In the genomic region with DNA sequence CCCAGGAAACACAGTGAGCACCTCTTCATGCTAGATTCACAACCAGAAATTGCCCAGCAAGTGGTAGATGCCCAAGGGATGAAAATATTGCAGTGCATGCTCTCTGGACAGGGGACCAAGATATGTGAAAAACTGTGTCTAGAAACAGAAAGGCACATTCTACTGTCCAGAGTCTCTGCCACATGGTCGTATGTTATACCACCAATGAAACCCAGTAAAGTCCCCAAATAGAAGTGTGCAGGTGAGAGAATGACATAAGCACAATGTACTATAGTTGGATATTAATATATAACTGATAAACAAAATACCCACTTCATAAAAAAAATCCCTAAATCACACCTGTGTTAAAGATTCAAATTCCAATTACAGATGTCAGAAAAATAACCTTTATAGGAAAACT, we compare ENCODE assay signal across 23 cellular contexts. TPM values are rescaled to one million over a fixed set of nuclear protein-coding genes. Genes with fewer than 3 reads are reported as not detected.
A peak's percentile ranks its signal among the peaks of the same experiment; 100 is the strongest.
DNase-seq lines count a peak whose midpoint lies in the region; ATAC-seq, FAIRE-seq and TF ChIP-seq lines count a peak whose summit lies in the region.
"Had no signal": no experiment of that assay in that cellular context is flagged by ENCODE, and none has a peak within 500 bp of the region (broad histone marks: within the 10 kb centered on the region; RNA-seq: fewer than 3 reads in every experiment).

No MANE protein-coding gene starts in this region.

- no peak overlapping the region for H3K27ac Mint-ChIP-seq in activated naive CD4-positive, alpha-beta T cell treated with anti-CD3 and anti-CD28 coated beads, Interleukin-2, amount 10 ng/mL, durations not matched to agents 7 days and 5 days
- no peak overlapping the region for H3K27ac Mint-ChIP-seq in activated naive CD4-positive, alpha-beta T cell treated with anti-CD3 and anti-CD28 coated beads, Interleukin-2, amount 50 U/mL, for 72 hours
- H3K27ac Mint-ChIP-seq: CD8-positive, alpha-beta T cell had no signal

- no peaks in the 10 kb centered on the region for H3K4me1 Mint-ChIP-seq in activated naive CD4-positive, alpha-beta T cell treated with anti-CD3 and anti-CD28 coated beads, Interleukin-2, amount 10 ng/mL, durations not matched to agents 7 days and 5 days

- H3K27ac ChIP-seq in GM12878 (ENCODE audit: control insufficient read depth, insufficient read depth): no peak overlapping the region
- H3K27ac ChIP-seq: 22Rv1, GM23248, KMS-11 had no signal

- TF ChIP-seq RAD21 in GM12878 (IDR thresholded peaks at IDR 0.05; ENCODE audit: insufficient read depth, low read depth, low read length): no peak

- 0% methylated on average over 1 of the region's 1 CpG for WGBS in GM12878 (ENCODE audit: insufficient coverage, insufficient replicate concordance, low lambda C conversion rate, missing lambda C conversion rate)

- no peak for TF ChIP-seq POLR2A in GM12878 (IDR thresholded peaks at IDR 0.05; ENCODE audit: low read depth, low read length)

- no peaks in the 10 kb centered on the region for H3K36me3 ChIP-seq in GM12878 (ENCODE audit: control insufficient read depth in 2 of 2, insufficient read depth in 2 of 2, low read length in 1 of 2)

- no peak overlapping the region for H3K4me3 ChIP-seq in GM12878
- H3K4me3 ChIP-seq: GM23248 had no signal

- no peak overlapping the region for H3K9ac ChIP-seq in GM12878 (ENCODE audit: control insufficient read depth, insufficient read depth, low read length)
- H3K9ac ChIP-seq: GM23248, KMS-11, SK-N-SH had no signal

- intact Hi-C loops in GM12878 (cut with micrococcal nuclease; ENCODE audit: unreplicated experiment) (no loop called here), Right ventricle myocardium inferior (cut with DNase I) (no loop called here)

- TF ChIP-seq EP300 in GM12878 (IDR thresholded peaks at IDR 0.05; ENCODE audit: borderline replicate concordance in 1 of 2, control insufficient read depth in 1 of 2, low read depth in 2 of 2, low read length in 2 of 2): no peak

- TF ChIP-seq CTCF in GM12878 (IDR thresholded peaks at IDR 0.05 in 2 of 3, conservative IDR thresholded peaks at IDR 0.05 in 1 of 3; ENCODE audit: control insufficient read depth in 2 of 3, extremely low read depth in 1 of 3, insufficient read depth in 1 of 3, low read depth in 3 of 3, low read length in 3 of 3): no peak

- H2AFZ ChIP-seq in GM12878 (ENCODE audit: control insufficient read depth, low read depth, low read length): no peak overlapping the region
- H2AFZ ChIP-seq: GM23248 had no signal

- CTCF ChIA-PET in activated naive CD4-positive, alpha-beta T cell treated with anti-CD3 and anti-CD28 coated beads, Interleukin-2, amount 10 ng/mL, durations not matched to agents 7 days and 5 days (lab: Charles Lee): interaction anchor here (1.0 to 1.1 kb wide), 3 partner anchors 13 to 80 kb away, joined by 3 to 4 read pairs (median 4); no protein-coding TSS in a partner anchor
- CTCF ChIA-PET in GM12878 (lab: Yijun Ruan, JAX): interaction anchor here (0.8 to 5.9 kb wide), 4 partner anchors 18 to 112 kb away, joined by 3 to 43 read pairs (median 16); no protein-coding TSS in a partner anchor

- peaks cover 63% of the 10 kb centered on the region for H3K27me3 Mint-ChIP-seq in activated naive CD4-positive, alpha-beta T cell treated with anti-CD3 and anti-CD28 coated beads, Interleukin-2, amount 10 ng/mL, durations not matched to agents 7 days and 5 days

- no peaks in the 10 kb centered on the region for H3K9me3 ChIP-seq in GM12878 (replicated peaks; ENCODE audit: control insufficient read depth, insufficient read depth, low read length)
- H3K9me3 ChIP-seq: SK-N-SH had no signal

- H3K36me3 Mint-ChIP-seq in activated naive CD4-positive, alpha-beta T cell treated with anti-CD3 and anti-CD28 coated beads, Interleukin-2, amount 10 ng/mL, durations not matched to agents 7 days and 5 days: no peaks in the 10 kb centered on the region
- H3K36me3 Mint-ChIP-seq in activated naive CD4-positive, alpha-beta T cell treated with anti-CD3 and anti-CD28 coated beads, Interleukin-2, amount 50 U/mL, for 72 hours: no peaks in the 10 kb centered on the region
- H3K36me3 Mint-ChIP-seq: CD8-positive, alpha-beta T cell had no signal

- no peaks in the 10 kb centered on the region for H4K20me1 ChIP-seq in GM12878 (ENCODE audit: control insufficient read depth, insufficient read depth)

- POLR2A ChIA-PET in GM12878 (lab: Charles Lee): interaction anchor here (0.7 to 1.4 kb wide), 3 partner anchors 10 to 143 kb away, joined by 3 to 4 read pairs (median 3); no protein-coding TSS in a partner anchor

- H3K4me3 Mint-ChIP-seq in activated naive CD4-positive, alpha-beta T cell treated with anti-CD3 and anti-CD28 coated beads, Interleukin-2, amount 10 ng/mL, durations not matched to agents 7 days and 5 days: no peak overlapping the region
- H3K4me3 Mint-ChIP-seq: CD8-positive, alpha-beta T cell had no signal

- BruUV-seq in GM12878 (replicated peaks; lab: Mats Ljungman, UMichigan): no TSS peak

- peaks cover 8% of the 10 kb centered on the region for H3K4me1 ChIP-seq in GM12878 (ENCODE audit: control insufficient read depth, insufficient read depth, low read length)

- FAIRE-seq in GM12878 (lab: Jason Lieb, UNC): no peak
- FAIRE-seq: G401.6, HepG2 had no signal

- H3K27me3 ChIP-seq in GM12878 (replicated peaks in 1 of 2; ENCODE audit: control insufficient read depth in 2 of 2, insufficient read depth in 2 of 2, low read length in 1 of 2): peaks cover 0 to 3% of the 10 kb centered on the region in 2 experiments; a peak in 1 of 4 replicates

- SMC1A ChIA-PET in GM12878 (lab: Charles Lee; ENCODE audit: uncharacterized antibody, unreplicated experiment): interaction anchor here (1.0 to 3.3 kb wide), 6 partner anchors 13 to 35 kb away, joined by 3 to 17 read pairs (median 4); no protein-coding TSS in a partner anchor

- RAD21 ChIA-PET in GM12878 (lab: Charles Lee; ENCODE audit: unreplicated experiment): interaction anchor here (0.8 to 1.6 kb wide), 2 partner anchors 19 to 32 kb away, joined by 4 to 11 read pairs; no protein-coding TSS in a partner anchor

- no peaks in the 10 kb centered on the region for H3K79me2 ChIP-seq in GM12878 (ENCODE audit: control insufficient read depth, insufficient read depth, low read length)

- H3K4me2 ChIP-seq in GM12878 (ENCODE audit: control insufficient read depth, insufficient read depth): no peak overlapping the region
- H3K4me2 ChIP-seq: KMS-11, SK-N-SH had no signal

- H3K9me3 Mint-ChIP-seq in activated naive CD4-positive, alpha-beta T cell treated with anti-CD3 and anti-CD28 coated beads, Interleukin-2, amount 10 ng/mL, durations not matched to agents 7 days and 5 days: no peaks in the 10 kb centered on the region
- H3K9me3 Mint-ChIP-seq in activated naive CD4-positive, alpha-beta T cell treated with anti-CD3 and anti-CD28 coated beads, Interleukin-2, amount 50 U/mL, for 72 hours: no peaks in the 10 kb centered on the region
- H3K9me3 Mint-ChIP-seq: CD8-positive, alpha-beta T cell had no signal

- in situ Hi-C loops in GM12878 (cut with MboI): loop anchor here (25.0 kb wide), 1 partner anchor 139 kb away; a partner anchor contains a TSS

- ATAC-seq in activated naive CD4-positive, alpha-beta T cell treated with anti-CD3 and anti-CD28 coated beads, Interleukin-2, amount 50 U/mL, for 72 hours: no peak
- ATAC-seq in HG02759 (IDR thresholded peaks at IDR 0.05; ENCODE audit: unreplicated experiment) (peak; percentile 29), GM12878 (peak; percentile 28), HG02840 (IDR thresholded peaks at IDR 0.05; ENCODE audit: low FRiP score, unreplicated experiment) (no peak), Right ventricle myocardium inferior (no peak)
- ATAC-seq: CD8-positive, alpha-beta T cell; HCT116; HepG2; Panc1 had no signal

- peak; percentile 11 for DNase-seq in activated naive CD4-positive, alpha-beta T cell treated with anti-CD3 and anti-CD28 coated beads, Interleukin-2, amount 10 ng/mL, durations not matched to agents 7 days and 5 days
- no peak for DNase-seq in activated naive CD4-positive, alpha-beta T cell treated with anti-CD3 and anti-CD28 coated beads, Interleukin-2, amount 50 U/mL, for 72 hours (ENCODE audit: low spot score in 2 of 2)
- DNase-seq in GM12878 (ENCODE audit: low read depth, low spot score) (no peak), NCI-H2029 (lab: John Stamatoyannopoulos, UW) (no peak), MV-4-11 (lab: John Stamatoyannopoulos, UW) (no peak), Right ventricle myocardium inferior (ENCODE audit: missing footprints) (no peak)
- DNase-seq: DND-41, GM23248, NCI-H1048, NCI-H510A treated with DMSO at 0.1 percent for 48 hours, SK-N-SH, T-helper 1 cell, T1000 had no signal

TF ChIP-seq in GM12878, 131 proteins besides CTCF, POLR2A, EP300 and RAD21 (continues in another document):
- TF ChIP-seq ATF7 (IDR thresholded peaks at IDR 0.05; ENCODE audit: low read depth) (peak; percentile 27; the same call in 1 of the 2 replicates), MXI1 (IDR thresholded peaks at IDR 0.05; ENCODE audit: low read depth, low read length) (no peak), NFXL1 (IDR thresholded peaks at IDR 0.05; ENCODE audit: borderline replicate concordance) (no peak), ZSCAN29 (IDR thresholded peaks at IDR 0.05) (no peak)

RNA-seq across cellular contexts. Expression of a gene that starts 43.8 kb away (rescaled TPM):
- under 1 TPM; 0.39 to 0.66 TPM for total RNA-seq in activated naive CD4-positive, alpha-beta T cell treated with anti-CD3 and anti-CD28 coated beads, Interleukin-2, amount 50 U/mL, for 72 hours
- total RNA-seq in GM12878 (2013; cell fraction: nucleolus; rRNA removed): not detected in 2 replicates
- total RNA-seq in GM12878 (2014; rRNA removed) (3.1 and 4.7 TPM in 2 replicates), GM12878 (2014; rRNA removed; fragmentation: Illumina TruSeq; extraction: Trizol) (1.8 TPM in 2 replicates), GM12878 (2021) (2.6 and 2.9 TPM in 2 replicates), Right ventricle myocardium inferior (1.4 TPM)
- 0.73 TPM for polyA plus RNA-seq in GM12878 (2011; ENCODE audit: low read depth)
- polyA plus RNA-seq in GM12878 (2011; rRNA removed) (0.10 TPM in 2 replicates), GM12878 (2014; fragmentation: Illumina TruSeq; extraction: Trizol) (1.5 and 1.9 TPM in 2 replicates), GM12878 (2014; fragmentation: Nextera tagmentation; extraction: Ambion mirVana) (under 1 TPM; 0.29 to 0.45 TPM), GM12878 (2014; rRNA removed) (3.8 and 4.8 TPM in 2 replicates), GM12878 (2016; fragmentation: Nextera tagmentation; extraction: Ambion mirVana) (under 1 TPM; 0.82 to 0.84 TPM)
- 0.17 and 0.30 TPM in 2 replicates for polyA plus RNA-seq in GM12878 (2011; cell fraction: cytosol; rRNA removed)
- polyA plus RNA-seq in GM12878 (2011; cell fraction: nucleus; rRNA removed): 0.37 and 0.52 TPM in 2 replicates
- polyA plus RNA-seq in GM12878 (2012): 1.8 and 2.1 TPM in 2 replicates
- 0.21 and 1.3 TPM in 2 replicates for polyA minus RNA-seq in GM12878 (2011; rRNA and poly(A)+ RNA removed)
- not detected in 2 replicates for polyA minus RNA-seq in GM12878 (2011; cell fraction: cytosol; rRNA and poly(A)+ RNA removed)
- not detected in 2 replicates for polyA minus RNA-seq in GM12878 (2011; cell fraction: nucleus; rRNA and poly(A)+ RNA removed)
- total RNA-seq: M059J had no signal
- polyA plus RNA-seq: GM23248, SK-N-SH had no signal

Comparison
In these comparisons a context has a peak if more than half of its experiments do, and no peak if none do; other contexts are left out.
1. ATAC-seq: peak in HG02759 (single experiment) and GM12878 (single experiment); none in activated naive CD4-positive, alpha-beta T cell treated with anti-CD3 and anti-CD28 coated beads, Interleukin-2, amount 50 U/mL, for 72 hours (0 of 2), HG02840 (single experiment) and Right ventricle myocardium inferior (single experiment).